ENCODE assay signal across 3 cellular contexts in the genomic region with DNA sequence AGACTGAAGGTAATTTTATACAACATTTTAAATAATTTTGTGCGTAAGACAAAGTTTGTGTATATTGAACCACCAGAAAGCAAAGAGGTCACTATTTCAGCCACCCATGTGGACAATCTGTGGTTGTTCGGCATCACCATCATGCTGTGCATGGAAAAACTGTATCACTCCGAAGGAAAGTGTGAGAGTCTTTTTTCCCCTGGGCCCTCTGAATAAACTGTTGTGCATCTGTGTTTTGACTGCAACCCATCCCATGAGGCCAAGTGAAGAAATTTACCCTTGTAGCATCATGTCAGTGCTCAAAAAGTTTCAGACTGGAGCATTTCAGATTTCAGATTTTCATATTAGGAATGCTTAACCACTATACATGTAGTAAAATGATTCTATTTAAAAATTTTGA.
"Had no signal": no experiment of that assay in that cellular context is flagged by ENCODE, and none has a peak within 500 bp of the region (broad histone marks: within the 10 kb centered on the region; RNA-seq: fewer than 3 reads in every experiment).

No MANE protein-coding gene starts in this region.

- ATAC-seq: GM12878 had no signal

- DNase-seq: GDM1, GF-D8 had no signal

- H3K4me3 ChIP-seq: GM12878 had no signal
